19 cellular contexts compared by ENCODE assay signal in genomic region chr3:150090006-150090405, GRCh38.
"Had no signal": no experiment of that assay in that cellular context is flagged by ENCODE, and none has a peak within 500 bp of the region (broad histone marks: within the 10 kb centered on the region; RNA-seq: fewer than 3 reads in every experiment).

No MANE protein-coding gene starts in this region.

- H3K36me3 Mint-ChIP-seq: activated naive CD4-positive, alpha-beta T cell treated with anti-CD3 and anti-CD28 coated beads, Interleukin-2, amount 50 U/mL, for 24 hours; naive thymus-derived CD4-positive, alpha-beta T cell; neural progenitor cell; stimulated activated effector memory CD8-positive, alpha-beta T cell treated with anti-CD3 and anti-CD28 coated beads, Interleukin-12 subunit alpha, Interleukin-12 subunit beta, amount 100 ng/mL, for 72 hours; type B pancreatic cell had no signal

- H2AFZ ChIP-seq: hepatocyte, neural progenitor cell had no signal

- H3K9me3 Mint-ChIP-seq: activated naive CD4-positive, alpha-beta T cell treated with anti-CD3 and anti-CD28 coated beads, Interleukin-2, amount 50 U/mL, for 24 hours; dendritic cell treated with granulocyte-macrophage colony-stimulating factor and Interleukin-4, amounts not matched to agents 40 ng/mL and 50 ng/mL, for 4 days; stimulated activated effector memory CD8-positive, alpha-beta T cell treated with anti-CD3 and anti-CD28 coated beads, Interleukin-12 subunit alpha, Interleukin-12 subunit beta, amount 100 ng/mL, for 72 hours; type B pancreatic cell had no signal

- H3K4me2 ChIP-seq: hepatocyte, neural progenitor cell had no signal

- H3K4me3 ChIP-seq: ascending aorta, breast epithelium, esophagus muscularis mucosa, hepatocyte, neural progenitor cell, ovary, right lobe of liver, stomach, testis had no signal

- H3K4me3 Mint-ChIP-seq: activated naive CD4-positive, alpha-beta T cell treated with anti-CD3 and anti-CD28 coated beads, Interleukin-2, amount 50 U/mL, for 24 hours; dendritic cell treated with granulocyte-macrophage colony-stimulating factor and Interleukin-4, amounts not matched to agents 40 ng/mL and 50 ng/mL, for 4 days; naive thymus-derived CD4-positive, alpha-beta T cell; neural progenitor cell; stimulated activated effector memory CD8-positive, alpha-beta T cell treated with anti-CD3 and anti-CD28 coated beads, Interleukin-12 subunit alpha, Interleukin-12 subunit beta, amount 100 ng/mL, for 72 hours; type B pancreatic cell had no signal

- H3K27ac ChIP-seq: ascending aorta, breast epithelium, esophagus muscularis mucosa, hepatocyte, neural progenitor cell, ovary, right lobe of liver, stomach, testis had no signal

- H3K9me3 ChIP-seq: ascending aorta, breast epithelium, esophagus muscularis mucosa, ovary, right lobe of liver, stomach, testis had no signal

- H3K36me3 ChIP-seq: ascending aorta, breast epithelium, esophagus muscularis mucosa, neural progenitor cell, ovary, right lobe of liver, stomach had no signal

- H3K4me1 Mint-ChIP-seq: activated naive CD4-positive, alpha-beta T cell treated with anti-CD3 and anti-CD28 coated beads, Interleukin-2, amount 50 U/mL, for 24 hours; naive thymus-derived CD4-positive, alpha-beta T cell; stimulated activated effector memory CD8-positive, alpha-beta T cell treated with anti-CD3 and anti-CD28 coated beads, Interleukin-12 subunit alpha, Interleukin-12 subunit beta, amount 100 ng/mL, for 72 hours had no signal

- DNase-seq: activated CD4-positive, alpha-beta T cell treated with anti-CD3 and anti-CD28 coated beads, Interleukin-2, amount 50 U/mL, for 4 hours; activated gamma-delta T cell; effector CD8-positive, alpha-beta T cell; left cardiac atrium; naive thymus-derived CD4-positive, alpha-beta T cell; ovary; right lobe of liver; stimulated activated CD4-positive, alpha-beta T cell treated with anti-CD3 and anti-CD28 coated beads, Interleukin-4, amount 100 ng/mL, for 24 hours; stomach; testis had no signal

- H3K79me2 ChIP-seq: hepatocyte had no signal

- H3K27ac Mint-ChIP-seq: activated naive CD4-positive, alpha-beta T cell treated with anti-CD3 and anti-CD28 coated beads, Interleukin-2, amount 50 U/mL, for 24 hours; dendritic cell treated with granulocyte-macrophage colony-stimulating factor and Interleukin-4, amounts not matched to agents 40 ng/mL and 50 ng/mL, for 4 days; naive thymus-derived CD4-positive, alpha-beta T cell; neural progenitor cell; stimulated activated effector memory CD8-positive, alpha-beta T cell treated with anti-CD3 and anti-CD28 coated beads, Interleukin-12 subunit alpha, Interleukin-12 subunit beta, amount 100 ng/mL, for 72 hours had no signal

- H3K9ac ChIP-seq: neural progenitor cell had no signal

- H3K4me1 ChIP-seq: ascending aorta, breast epithelium, esophagus muscularis mucosa, neural progenitor cell, right lobe of liver, stomach, testis had no signal

- H3K27me3 ChIP-seq: ascending aorta, breast epithelium, esophagus muscularis mucosa, hepatocyte, neural progenitor cell, ovary, right lobe of liver, testis had no signal
